In genomic region chr14:102508410-102508773, GRCh38 we compare ENCODE assay signal across 8 cellular contexts. TPM values are rescaled to one million over a fixed set of nuclear protein-coding genes. Genes with fewer than 3 reads are reported as not detected.
A peak's percentile ranks its signal among the peaks of the same experiment; 100 is the strongest.
DNase-seq lines count a peak whose midpoint lies in the region; ATAC-seq, FAIRE-seq and TF ChIP-seq lines count a peak whose summit lies in the region.

No MANE protein-coding gene starts in this region.

- H3K4me1 ChIP-seq in pancreas = peaks cover 0 to 3% (median 0%) of the 10 kb centered on the region in 3 donors

- H3K36me3 ChIP-seq in pancreas = no peaks in the 10 kb centered on the region

- no peaks in the 10 kb centered on the region for H3K27me3 ChIP-seq in pancreas

- ATAC-seq in esophagus mucosa (peak; percentile 55), pancreas (peak; percentile 4 to 27 (median 13)), GM21515 (IDR thresholded peaks at IDR 0.05; ENCODE audit: unreplicated experiment) (no peak)

- H3K4me3 ChIP-seq in pancreas = peak overlapping the region in 2 of 4 donors; percentile 61 to 63

- DNase-seq in ELF-1 (ENCODE audit: low read depth, low spot score) = peak; percentile 65
- DNase-seq in RKO (ENCODE audit: low spot score) = peak; percentile 20
- peak in 3 of 6 donors; percentile 41 to 50 (median 43) for DNase-seq in pancreas
- no peak for DNase-seq in germinal center (ENCODE audit: low spot score)
- DNase-seq in GDM1 (lab: John Stamatoyannopoulos, UW) = no peak
- DNase-seq in GM19238 (ENCODE audit: insufficient read length, low spot score) = no peak

- WGBS in pancreas, 2 donors = 19 to 27% methylated on average over 14 of the region's 14 CpGs

- H3K27ac ChIP-seq in pancreas = peak overlapping the region; percentile 60 to 78 (median 72)

- FAIRE-seq in pancreas (lab: Jason Lieb, UNC) = no peak

- TF ChIP-seq CTCF in pancreas (IDR thresholded peaks at IDR 0.05) = no peak

- no peaks in the 10 kb centered on the region for H3K9me3 ChIP-seq in pancreas

- intact Hi-C loops in pancreas (cut with DNase I) = no loop called here

RNA-seq across cellular contexts. Expression of gene ANKRD9, which starts 1.2 kb away (rescaled TPM):
- total RNA-seq in esophagus mucosa (16.1 TPM), pancreas (10 to 100 TPM in 1 of 6 donors, 1 to 10 TPM in 5; 7.6 to 14.4 (median 9.4) TPM)
- polyA plus RNA-seq in pancreas = 1 to 10 TPM; 5.4 to 7.1 TPM

Comparison
In these comparisons a context has a peak if more than half of its experiments do, and no peak if none do; other contexts are left out.
1. DNase-seq: peak in ELF-1 (single experiment) and RKO (single experiment); none in germinal center (single experiment), GDM1 (single experiment) and GM19238 (single experiment).